ENCODE assay signal across 9 cellular contexts in genomic region chr2:24228470-24228869, GRCh38. TPM values are rescaled to one million over a fixed set of nuclear protein-coding genes. Genes with fewer than 3 reads are reported as not detected.
DNase-seq lines count a peak whose midpoint lies in the region; ATAC-seq and TF ChIP-seq lines count a peak whose summit lies in the region.
"Had no signal": no experiment of that assay in that cellular context is flagged by ENCODE, and none has a peak within 500 bp of the region (broad histone marks: within the 10 kb centered on the region; RNA-seq: fewer than 3 reads in every experiment).

No MANE protein-coding gene starts in this region.

- WGBS in esophagus muscularis mucosa = 63% methylated on average over 1 of the region's 1 CpG

- H3K9me3 Mint-ChIP-seq in type B pancreatic cell (no peaks in the 10 kb centered on the region), immature natural killer cell (no peaks in the 10 kb centered on the region)

- H3K27me3 ChIP-seq in cardiac muscle cell (no peaks in the 10 kb centered on the region), esophagus muscularis mucosa (no peaks in the 10 kb centered on the region)

- H3K4me1 ChIP-seq in cardiac muscle cell (ENCODE audit: low read depth) (no peaks in the 10 kb centered on the region), esophagus muscularis mucosa (no peaks in the 10 kb centered on the region)

- TF ChIP-seq CTCF in cardiac muscle cell (IDR thresholded peaks at IDR 0.05; ENCODE audit: low read depth, low read length) (peak; percentile 34), esophagus muscularis mucosa (IDR thresholded peaks at IDR 0.05) (peak; percentile 19 to 31 (median 23)), type B pancreatic cell (conservative IDR thresholded peaks at IDR 0.05) (peak; percentile 45)

- H3K4me3 Mint-ChIP-seq in type B pancreatic cell (no peak overlapping the region), immature natural killer cell (no peak overlapping the region)

- H3K36me3 Mint-ChIP-seq in type B pancreatic cell (no peaks in the 10 kb centered on the region), immature natural killer cell (peaks cover 0 to 11% (median 4%) of the 10 kb centered on the region in 3 donors)

- no peak for ATAC-seq in Right ventricle myocardium inferior
- ATAC-seq in HG03039 (IDR thresholded peaks at IDR 0.05; ENCODE audit: unreplicated experiment) = no peak

- intact Hi-C loops in Right ventricle myocardium inferior (cut with DNase I) = loop anchor here (5.0 kb wide), 1 partner anchor 154 kb away; no protein-coding TSS in a partner anchor
- intact Hi-C loops in esophagus muscularis mucosa (cut with DNase I) = no loop called here

- H3K27ac Mint-ChIP-seq in type B pancreatic cell = no peak overlapping the region
- no peak overlapping the region for H3K27ac Mint-ChIP-seq in immature natural killer cell

- H3K4me3 ChIP-seq in cardiac muscle cell (no peak overlapping the region), esophagus muscularis mucosa (no peak overlapping the region)

- no peak for TF ChIP-seq EP300 in esophagus muscularis mucosa (IDR thresholded peaks at IDR 0.05)

- H3K27me3 Mint-ChIP-seq in type B pancreatic cell (no peaks in the 10 kb centered on the region), immature natural killer cell (ENCODE audit: low read depth in 3 of 3) (peaks cover 0 to 2% (median 0%) of the 10 kb centered on the region in 3 donors)

- peak; percentile 21 to 26 for DNase-seq in cardiac muscle cell (ENCODE audit: low read depth in 1 of 2, low spot score in 1 of 2)
- DNase-seq in Right ventricle myocardium inferior (ENCODE audit: missing footprints) = no peak
- DNase-seq in NCI-H748 treated with DMSO at 0.1 percent for 48 hours (lab: John Stamatoyannopoulos, UW) = peak; percentile 44
- DNase-seq in esophagus muscularis mucosa (ENCODE audit: extremely low spot score) = no peak
- DNase-seq in type B pancreatic cell (ENCODE audit: extremely low spot score, unreplicated experiment) = no peak
- DNase-seq in immature natural killer cell = no peak
- DNase-seq in AG08396 (ENCODE audit: low spot score) = no peak

- no peaks in the 10 kb centered on the region for H3K36me3 ChIP-seq in cardiac muscle cell
- H3K36me3 ChIP-seq in esophagus muscularis mucosa = peaks cover 0 to 20% (median 18%) of the 10 kb centered on the region in 4 donors

- H3K4me1 Mint-ChIP-seq in type B pancreatic cell (ENCODE audit: unreplicated experiment) (peaks cover 13% of the 10 kb centered on the region), immature natural killer cell (no peaks in the 10 kb centered on the region)

- no peak for TF ChIP-seq POLR2A in esophagus muscularis mucosa (IDR thresholded peaks at IDR 0.05; ENCODE audit: low read depth)

- H3K27ac ChIP-seq in cardiac muscle cell (no peak overlapping the region), esophagus muscularis mucosa (replicated peaks in 1 of 4) (no peak overlapping the region)

- H3K9me3 ChIP-seq in cardiac muscle cell (ENCODE audit: low read depth) (no peaks in the 10 kb centered on the region), esophagus muscularis mucosa (no peaks in the 10 kb centered on the region)

RNA-seq across cellular contexts. Expression of gene FAM228A, which starts 53.6 kb away (rescaled TPM):
- 1.7 and 3.0 TPM in 2 replicates for total RNA-seq in cardiac muscle cell
- 0.61 and 0.82 TPM in 2 replicates for polyA plus RNA-seq in cardiac muscle cell
- total RNA-seq in Right ventricle myocardium inferior = 0.22 TPM
- total RNA-seq in esophagus muscularis mucosa = 1 to 10 TPM; 1.1 to 3.3 (median 2.6) TPM
- total RNA-seq in type B pancreatic cell (ENCODE audit: low replicate concordance) = not detected in 2 replicates
- under 1 TPM; 0.14 to 0.41 (median 0.21) TPM for polyA plus RNA-seq in immature natural killer cell
- total RNA-seq: Daoy had no signal

Comparison
In these comparisons a context has a peak if more than half of its experiments do, and no peak if none do; other contexts are left out.
1. DNase-seq: peak in cardiac muscle cell (2 of 2) and NCI-H748 treated with DMSO at 0.1 percent for 48 hours (single experiment); none in Right ventricle myocardium inferior (single experiment), esophagus muscularis mucosa (single experiment), type B pancreatic cell (single experiment), immature natural killer cell (0 of 3) and AG08396 (single experiment).
2. Peak in every context shown above with its lines, with median percentiles within 50 percentile points of each other: CTCF ChIP-seq.